Comparison of ENCODE assay signal across 26 cellular contexts in genomic region chr1:40435876-40436275, GRCh38.
"Had no signal": no experiment of that assay in that cellular context is flagged by ENCODE, and none has a peak within 500 bp of the region (broad histone marks: within the 10 kb centered on the region; RNA-seq: fewer than 3 reads in every experiment).

No MANE protein-coding gene starts in this region.

- H3K4me3 Mint-ChIP-seq: activated CD4-positive, alpha-beta T cell treated with anti-CD3 and anti-CD28 coated beads, Interleukin-2, amount 10 ng/mL, durations not matched to agents 7 days and 5 days; activated CD8-positive, alpha-beta memory T cell treated with anti-CD3 and anti-CD28 coated beads, Interleukin-2, amount 10 ng/mL, durations not matched to agents 7 days and 5 days; activated CD8-positive, alpha-beta T cell treated with anti-CD3 and anti-CD28 coated beads for 36 hours; activated naive CD8-positive, alpha-beta T cell treated with anti-CD3 and anti-CD28 coated beads, Interleukin-2, amount 50 U/mL, for 24 hours; brain; central memory CD8-positive, alpha-beta T cell; natural killer cell treated with Interleukin-12 subunit alpha and Interleukin-12 subunit beta and Interleukin-15 and Interleukin-18, amount 100 ng/mL, for 72 hours; stimulated activated naive CD8-positive, alpha-beta T cell treated with anti-CD3 and anti-CD28 coated beads, Interleukin-15, amount 100 ng/mL, for 72 hours had no signal

- H3K27me3 ChIP-seq: colonic mucosa, esophagus muscularis mucosa, foreskin keratinocyte, pancreas, right atrium auricular region, suprapubic skin, tibial nerve had no signal

- FAIRE-seq: pancreas, urothelium cell line had no signal

- H3K4me1 Mint-ChIP-seq: activated CD4-positive, alpha-beta T cell treated with anti-CD3 and anti-CD28 coated beads, Interleukin-2, amount 10 ng/mL, durations not matched to agents 7 days and 5 days; activated CD8-positive, alpha-beta memory T cell treated with anti-CD3 and anti-CD28 coated beads, Interleukin-2, amount 10 ng/mL, durations not matched to agents 7 days and 5 days; activated naive CD8-positive, alpha-beta T cell treated with anti-CD3 and anti-CD28 coated beads, Interleukin-2, amount 50 U/mL, for 24 hours; brain; stimulated activated naive CD8-positive, alpha-beta T cell treated with anti-CD3 and anti-CD28 coated beads, Interleukin-15, amount 100 ng/mL, for 72 hours had no signal

- H3K36me3 ChIP-seq: colonic mucosa, esophagus muscularis mucosa, pancreas, right atrium auricular region, suprapubic skin, tibial nerve, WERI-Rb-1 had no signal

- DNase-seq: activated CD4-positive, alpha-beta T cell treated with anti-CD3 and anti-CD28 coated beads, Interleukin-2, amount 10 ng/mL, durations not matched to agents 7 days and 5 days; activated CD4-positive, CD25-positive, alpha-beta regulatory T cell treated with anti-CD3 and anti-CD28 coated beads, Interleukin-2, amount 50 U/mL, for 72 hours; activated CD8-positive, alpha-beta memory T cell treated with anti-CD3 and anti-CD28 coated beads, Interleukin-2, amount 10 ng/mL, durations not matched to agents 7 days and 5 days; activated CD8-positive, alpha-beta T cell treated with anti-CD3 and anti-CD28 coated beads for 36 hours; activated gamma-delta T cell; activated naive CD4-positive, alpha-beta T cell treated with anti-CD3 and anti-CD28 coated beads, Interleukin-2, amount 50 U/mL, for 16 hours; activated naive CD8-positive, alpha-beta T cell treated with anti-CD3 and anti-CD28 coated beads, Interleukin-2, amount 50 U/mL, for 24 hours; activated T-cell treated with anti-CD3 and anti-CD28 coated beads for 4 hours; colonic mucosa; foreskin keratinocyte; kidney glomerular epithelial cell; left ventricle myocardium superior; mammary epithelial cell; pancreas; psoas muscle; stimulated activated CD4-positive, alpha-beta T cell treated with anti-CD3 and anti-CD28 coated beads, Interleukin-4, amount 100 ng/mL, for 4 hours; stimulated activated naive CD8-positive, alpha-beta T cell treated with anti-CD3 and anti-CD28 coated beads, Interleukin-15, amount 100 ng/mL, for 72 hours; WERI-Rb-1 had no signal

- H3K27me3 Mint-ChIP-seq: activated CD4-positive, alpha-beta T cell treated with anti-CD3 and anti-CD28 coated beads, Interleukin-2, amount 10 ng/mL, durations not matched to agents 7 days and 5 days; activated CD8-positive, alpha-beta memory T cell treated with anti-CD3 and anti-CD28 coated beads, Interleukin-2, amount 10 ng/mL, durations not matched to agents 7 days and 5 days; activated CD8-positive, alpha-beta T cell treated with anti-CD3 and anti-CD28 coated beads for 36 hours; activated naive CD8-positive, alpha-beta T cell treated with anti-CD3 and anti-CD28 coated beads, Interleukin-2, amount 50 U/mL, for 24 hours; central memory CD8-positive, alpha-beta T cell; natural killer cell treated with Interleukin-12 subunit alpha and Interleukin-12 subunit beta and Interleukin-15 and Interleukin-18, amount 100 ng/mL, for 72 hours; stimulated activated naive CD8-positive, alpha-beta T cell treated with anti-CD3 and anti-CD28 coated beads, Interleukin-15, amount 100 ng/mL, for 72 hours had no signal

- ATAC-seq: activated CD8-positive, alpha-beta memory T cell treated with anti-CD3 and anti-CD28 coated beads, Interleukin-2, amount 10 ng/mL, durations not matched to agents 7 days and 5 days; activated CD8-positive, alpha-beta T cell treated with anti-CD3 and anti-CD28 coated beads for 36 hours; activated naive CD8-positive, alpha-beta T cell treated with anti-CD3 and anti-CD28 coated beads, Interleukin-2, amount 50 U/mL, for 24 hours; foreskin keratinocyte; left ventricle myocardium superior; natural killer cell treated with Interleukin-12 subunit alpha and Interleukin-12 subunit beta and Interleukin-15 and Interleukin-18, amount 100 ng/mL, for 72 hours; pancreas; psoas muscle; stimulated activated naive CD8-positive, alpha-beta T cell treated with anti-CD3 and anti-CD28 coated beads, Interleukin-15, amount 100 ng/mL, for 72 hours had no signal

- H3K9me3 Mint-ChIP-seq: activated CD8-positive, alpha-beta T cell treated with anti-CD3 and anti-CD28 coated beads for 36 hours; activated naive CD8-positive, alpha-beta T cell treated with anti-CD3 and anti-CD28 coated beads, Interleukin-2, amount 50 U/mL, for 24 hours; brain; central memory CD8-positive, alpha-beta T cell; natural killer cell treated with Interleukin-12 subunit alpha and Interleukin-12 subunit beta and Interleukin-15 and Interleukin-18, amount 100 ng/mL, for 72 hours; stimulated activated naive CD8-positive, alpha-beta T cell treated with anti-CD3 and anti-CD28 coated beads, Interleukin-15, amount 100 ng/mL, for 72 hours had no signal

- H3K27ac Mint-ChIP-seq: activated CD4-positive, alpha-beta T cell treated with anti-CD3 and anti-CD28 coated beads, Interleukin-2, amount 10 ng/mL, durations not matched to agents 7 days and 5 days; activated CD8-positive, alpha-beta memory T cell treated with anti-CD3 and anti-CD28 coated beads, Interleukin-2, amount 10 ng/mL, durations not matched to agents 7 days and 5 days; activated CD8-positive, alpha-beta T cell treated with anti-CD3 and anti-CD28 coated beads for 36 hours; activated naive CD8-positive, alpha-beta T cell treated with anti-CD3 and anti-CD28 coated beads, Interleukin-2, amount 50 U/mL, for 24 hours; brain; natural killer cell treated with Interleukin-12 subunit alpha and Interleukin-12 subunit beta and Interleukin-15 and Interleukin-18, amount 100 ng/mL, for 72 hours; stimulated activated naive CD8-positive, alpha-beta T cell treated with anti-CD3 and anti-CD28 coated beads, Interleukin-15, amount 100 ng/mL, for 72 hours had no signal

- H3K36me3 Mint-ChIP-seq: brain; natural killer cell treated with Interleukin-12 subunit alpha and Interleukin-12 subunit beta and Interleukin-15 and Interleukin-18, amount 100 ng/mL, for 72 hours had no signal

- H3K4me3 ChIP-seq: colonic mucosa, esophagus muscularis mucosa, pancreas, psoas muscle, right atrium auricular region, suprapubic skin, tibial nerve had no signal
